In genomic region chr1:1067284-1068076, GRCh38 we compare ENCODE assay signal across 11 cellular contexts. TPM values are rescaled to one million over a fixed set of nuclear protein-coding genes. Genes with fewer than 3 reads are reported as not detected.
A peak's percentile ranks its signal among the peaks of the same experiment; 100 is the strongest.
DNase-seq lines count a peak whose midpoint lies in the region; ATAC-seq and TF ChIP-seq lines count a peak whose summit lies in the region.
"Had no signal": no experiment of that assay in that cellular context is flagged by ENCODE, and none has a peak within 500 bp of the region (broad histone marks: within the 10 kb centered on the region; RNA-seq: fewer than 3 reads in every experiment).

No MANE protein-coding gene starts in this region.

- peaks cover 11% of the 10 kb centered on the region for H3K27me3 Mint-ChIP-seq in CD4-positive, alpha-beta T cell
- H3K27me3 Mint-ChIP-seq in WTC11 (ENCODE audit: low read depth) = peaks cover 20% of the 10 kb centered on the region

- no peaks in the 10 kb centered on the region for H3K9me3 ChIP-seq in CD4-positive, alpha-beta T cell (ENCODE audit: control insufficient read depth, low read length)
- H3K9me3 ChIP-seq in lower lobe of right lung = no peaks in the 10 kb centered on the region
- H3K9me3 ChIP-seq: Caco-2, SK-N-SH had no signal

- DNase-seq in CD4-positive, alpha-beta T cell = no peak
- DNase-seq in DMS53 treated with DMSO at 0.1 percent for 48 hours (lab: John Stamatoyannopoulos, UW; ENCODE audit: unreplicated experiment) = peak; percentile 85
- DNase-seq in WTC11 (ENCODE audit: low spot score) = no peak
- peak; percentile 76 for DNase-seq in lower lobe of right lung
- DNase-seq in glomerular visceral epithelial cell (ENCODE audit: extremely low spot score) = no peak
- no peak for DNase-seq in stimulated activated CD4-positive, alpha-beta T cell treated with anti-CD3 and anti-CD28 coated beads, Interleukin-15, amount 100 ng/mL, for 24 hours
- no peak for DNase-seq in nucleus accumbens (lab: John Stamatoyannopoulos, UW)
- DNase-seq: Caco-2, NCI-H1048, SK-N-SH had no signal

- no peak for TF ChIP-seq CTCF in CD4-positive, alpha-beta T cell (IDR thresholded peaks at IDR 0.05)
- TF ChIP-seq CTCF in WTC11 (IDR thresholded peaks at IDR 0.05) (no peak), lower lobe of right lung (IDR thresholded peaks at IDR 0.05) (no peak)

- no peak overlapping the region for H3K27ac Mint-ChIP-seq in CD4-positive, alpha-beta T cell
- H3K27ac Mint-ChIP-seq in WTC11 = no peak overlapping the region

- no peak overlapping the region for H3K27ac ChIP-seq in CD4-positive, alpha-beta T cell (ENCODE audit: low read depth, low read length)
- H3K27ac ChIP-seq in lower lobe of right lung = peak overlapping the region; percentile 54

- POLR2A ChIA-PET in CD4-positive, alpha-beta T cell (lab: Charles Lee) = no interaction called here
- POLR2A ChIA-PET in WTC11 (lab: Charles Lee) = interaction anchor here (0.5 kb wide), 1 partner anchor 32 kb away, joined by 3 read pairs; no protein-coding TSS in a partner anchor

- peaks cover 21% of the 10 kb centered on the region for H3K4me1 ChIP-seq in lower lobe of right lung

- H3K4me3 Mint-ChIP-seq in CD4-positive, alpha-beta T cell = peak overlapping the region; percentile 76
- peak overlapping the region; percentile 66; the same call in 1 of the 2 replicates for H3K4me3 Mint-ChIP-seq in WTC11

- H3K4me1 Mint-ChIP-seq in CD4-positive, alpha-beta T cell (ENCODE audit: low read depth) = no peaks in the 10 kb centered on the region
- H3K4me1 Mint-ChIP-seq in WTC11 = no peaks in the 10 kb centered on the region; the same call in 1 of the 2 replicates

- no peaks in the 10 kb centered on the region for H3K36me3 ChIP-seq in lower lobe of right lung

- H3K36me3 Mint-ChIP-seq in CD4-positive, alpha-beta T cell (ENCODE audit: low read depth) = no peaks in the 10 kb centered on the region
- no peaks in the 10 kb centered on the region for H3K36me3 Mint-ChIP-seq in WTC11

- no peak for ATAC-seq in CD4-positive, alpha-beta T cell (ENCODE audit: poor library complexity)
- no peak for ATAC-seq in WTC11
- peak; percentile 7 to 35 for ATAC-seq in lower lobe of right lung

- CTCF ChIA-PET in CD4-positive, alpha-beta T cell (lab: Charles Lee) = no interaction called here
- CTCF ChIA-PET in WTC11 (lab: Charles Lee) = interaction anchor here (0.8 to 1.3 kb wide), 5 partner anchors 12 to 224 kb away, joined by 3 to 8 read pairs (median 3); no protein-coding TSS in a partner anchor

- H3K9me3 Mint-ChIP-seq in CD4-positive, alpha-beta T cell = no peaks in the 10 kb centered on the region
- H3K9me3 Mint-ChIP-seq in WTC11 = no peaks in the 10 kb centered on the region

- H3K4me3 ChIP-seq in lower lobe of right lung = peak overlapping the region; percentile 58

- H3K27me3 ChIP-seq in CD4-positive, alpha-beta T cell (ENCODE audit: control insufficient read depth, insufficient read depth, low read length) = peaks cover 10% of the 10 kb centered on the region
- H3K27me3 ChIP-seq in lower lobe of right lung (ENCODE audit: low read depth) = peaks cover 51% of the 10 kb centered on the region

- intact Hi-C loops in CD4-positive, alpha-beta T cell (cut with DNase I, micrococcal nuclease) = loop anchor here (2.0 to 10.0 kb wide), 4 partner anchors 27 to 163 kb away; partner anchors contain the start of gene C1orf159 (in 1 of the 2)
- intact Hi-C loops in lower lobe of right lung (cut with DNase I) = no loop called here

TF ChIP-seq in WTC11, 78 proteins besides CTCF, POLR2A, EP300 and RAD21:
- TF ChIP-seq OVOL2 (CRISPR knock-in tag; IDR thresholded peaks at IDR 0.05; ENCODE audit: borderline replicate concordance) (no peak), ETV6 (CRISPR knock-in tag; IDR thresholded peaks at IDR 0.05) (no peak), ELF4 (CRISPR knock-in tag; IDR thresholded peaks at IDR 0.05; ENCODE audit: low read depth) (no peak), CREM (CRISPR knock-in tag; IDR thresholded peaks at IDR 0.05) (no peak), E2F1 (CRISPR knock-in tag; IDR thresholded peaks at IDR 0.05) (no peak), ZNF512 (CRISPR knock-in tag; IDR thresholded peaks at IDR 0.05; ENCODE audit: borderline replicate concordance) (no peak), ZNF416 (CRISPR knock-in tag; IDR thresholded peaks at IDR 0.05) (no peak), CDX4 (CRISPR knock-in tag; IDR thresholded peaks at IDR 0.05; ENCODE audit: borderline replicate concordance) (no peak)

RNA-seq across cellular contexts. Expression of gene RNF223, which starts 6.6 kb away (rescaled TPM):
- total RNA-seq in CD4-positive, alpha-beta T cell = not detected
- total RNA-seq in WTC11 (2021) = not detected in 3 replicates
- total RNA-seq in lower lobe of right lung = 0.65 TPM
- total RNA-seq: temporal lobe had no signal

RNA-seq across cellular contexts. Expression of gene AGRN, which starts 47.6 kb away (rescaled TPM):
- 1 to 10 TPM; 1.5 to 2.0 TPM for total RNA-seq in CD4-positive, alpha-beta T cell
- 184 to 198 TPM (median 186 TPM) in 3 replicates for total RNA-seq in WTC11 (2021)
- 114 TPM for total RNA-seq in lower lobe of right lung

RNA-seq across cellular contexts. Expression of gene C1orf159, which starts 48.4 kb away (rescaled TPM):
- total RNA-seq in CD4-positive, alpha-beta T cell = 10 to 100 TPM; 11.1 to 11.3 TPM
- 13.9 to 17.8 TPM (median 14.0 TPM) in 3 replicates for total RNA-seq in WTC11 (2021)
- total RNA-seq in lower lobe of right lung = 11.7 TPM

RNA-seq across cellular contexts. Expression of gene ISG15, which starts 54.2 kb away (rescaled TPM):
- 10 to 100 TPM; 38.0 to 38.9 TPM for total RNA-seq in CD4-positive, alpha-beta T cell
- total RNA-seq in WTC11 (2021) (29.5 to 38.3 TPM (median 36.1 TPM) in 3 replicates), lower lobe of right lung (76.9 TPM)

Comparison
In these comparisons a context has a peak if more than half of its experiments do, and no peak if none do; other contexts are left out.
1. ATAC-seq: peak in lower lobe of right lung (2 of 2); none in CD4-positive, alpha-beta T cell (single experiment) and WTC11 (single experiment).
2. DNase-seq: peak in DMS53 treated with DMSO at 0.1 percent for 48 hours (single experiment) and lower lobe of right lung (single experiment); none in CD4-positive, alpha-beta T cell (0 of 10), WTC11 (single experiment), glomerular visceral epithelial cell (single experiment), stimulated activated CD4-positive, alpha-beta T cell treated with anti-CD3 and anti-CD28 coated beads, Interleukin-15, amount 100 ng/mL, for 24 hours (single experiment) and nucleus accumbens (0 of 56).
3. RNA of gene AGRN, which starts 47.6 kb away (total RNA-seq): 184 to 198 TPM in WTC11 and 114 TPM in lower lobe of right lung (single experiment); 1.5 to 2.0 TPM in CD4-positive, alpha-beta T cell; every median in the first group is over 10 times any median in the second.